Comparison of ENCODE assay signal across 21 cellular contexts in genomic region chr15:34976743-34977142, GRCh38. TPM values are rescaled to one million over a fixed set of nuclear protein-coding genes. Genes with fewer than 3 reads are reported as not detected.
DNase-seq lines count a peak whose midpoint lies in the region; ATAC-seq, FAIRE-seq and TF ChIP-seq lines count a peak whose summit lies in the region.
"Had no signal": no experiment of that assay in that cellular context is flagged by ENCODE, and none has a peak within 500 bp of the region (broad histone marks: within the 10 kb centered on the region; RNA-seq: fewer than 3 reads in every experiment).

No MANE protein-coding gene starts in this region.

- no peak for TF ChIP-seq CTCF in WTC11 (IDR thresholded peaks at IDR 0.05)

- no peaks in the 10 kb centered on the region for H3K9me3 Mint-ChIP-seq in WTC11
- H3K9me3 Mint-ChIP-seq in memory B cell, result no peaks in the 10 kb centered on the region
- H3K9me3 Mint-ChIP-seq: GM23338 had no signal

- FAIRE-seq in GM12891 (lab: Jason Lieb, UNC), result peak; percentile 58

- no peak overlapping the region for H3K4me3 Mint-ChIP-seq in WTC11
- H3K4me3 Mint-ChIP-seq in memory B cell, result no peak overlapping the region
- H3K4me3 Mint-ChIP-seq: GM23338 had no signal

- TF ChIP-seq POLR2A in GM12891 (IDR thresholded peaks at IDR 0.05; ENCODE audit: low read depth, low read length), result no peak

- H3K27me3 Mint-ChIP-seq in WTC11 (ENCODE audit: low read depth) (no peaks in the 10 kb centered on the region), memory B cell (no peaks in the 10 kb centered on the region)

- CTCF ChIA-PET in WTC11 (lab: Charles Lee), result interaction anchor here (0.6 to 1.5 kb wide), 3 partner anchors 8 to 42 kb away, joined by 3 to 5 read pairs (median 3); partner anchors contain the start of gene ZNF770

- H3K36me3 Mint-ChIP-seq in WTC11 (peaks cover 14% of the 10 kb centered on the region), memory B cell (peaks cover 2% of the 10 kb centered on the region)

- peak; percentile 46 for ATAC-seq in HG02642 (IDR thresholded peaks at IDR 0.05; ENCODE audit: poor library complexity, unreplicated experiment)
- no peak for ATAC-seq in WTC11
- no peak for ATAC-seq in memory B cell (ENCODE audit: low read depth)
- ATAC-seq in GM18868 (IDR thresholded peaks at IDR 0.05; ENCODE audit: unreplicated experiment), result no peak
- ATAC-seq in HG03095 (IDR thresholded peaks at IDR 0.05; ENCODE audit: unreplicated experiment), result no peak
- ATAC-seq: SK-N-SH treated with all-trans-retinoic acid at 6 μM for 48 hours had no signal

- DNase-seq in GM12891 (ENCODE audit: insufficient read length, low spot score) (no peak), WTC11 (ENCODE audit: low spot score) (no peak), memory B cell (ENCODE audit: low spot score in 2 of 2) (no peak), DMS79 (lab: John Stamatoyannopoulos, UW) (no peak), NCI-H526 treated with DMSO at 0.1 percent for 48 hours (lab: John Stamatoyannopoulos, UW) (no peak)
- DNase-seq: BE2C, COR-L47, DMS79 treated with DMSO at 0.1 percent for 48 hours, IMR-90, MV-4-11, NCI-H1694, NCI-H2081, NCI-H2171, NCI-H345, NCI-H524, Peyer's patch had no signal

- H3K4me1 Mint-ChIP-seq in WTC11 (peaks cover 46% of the 10 kb centered on the region), memory B cell (peaks cover 3% of the 10 kb centered on the region)

- POLR2A ChIA-PET in WTC11 (lab: Charles Lee), result interaction anchor here (0.9 kb wide), 1 partner anchor 9 kb away, joined by 4 read pairs; no protein-coding TSS in a partner anchor

- H3K27ac Mint-ChIP-seq in WTC11, result peak overlapping the region; percentile 56; the same call in 1 of the 2 replicates
- peak overlapping the region; percentile 16 for H3K27ac Mint-ChIP-seq in memory B cell

TF ChIP-seq in GM12891, 5 proteins besides CTCF, POLR2A, EP300 and RAD21:
- TF ChIP-seq POLR2AphosphoS5 (IDR thresholded peaks at IDR 0.05; ENCODE audit: low read depth, low read length) (no peak), SPI1 (IDR thresholded peaks at IDR 0.05; ENCODE audit: low read depth, low read length) (no peak), POU2F2 (IDR thresholded peaks at IDR 0.05; ENCODE audit: low read depth, low read length) (no peak), TAF1 (IDR thresholded peaks at IDR 0.05; ENCODE audit: low read depth, low read length) (no peak), PAX5 (IDR thresholded peaks at IDR 0.05; ENCODE audit: insufficient read depth, low read length, severe bottlenecking) (no peak)

TF ChIP-seq in WTC11, 78 proteins besides CTCF, POLR2A, EP300 and RAD21:
- TF ChIP-seq HMGXB4 (CRISPR knock-in tag; IDR thresholded peaks at IDR 0.05), result no peak
- no peak for TF ChIP-seq ZNF232 (CRISPR knock-in tag; IDR thresholded peaks at IDR 0.05)
- no peak for TF ChIP-seq FOXK1 (CRISPR knock-in tag; IDR thresholded peaks at IDR 0.05)
- no peak for TF ChIP-seq IRF2 (CRISPR knock-in tag; IDR thresholded peaks at IDR 0.05; ENCODE audit: borderline replicate concordance, low read depth)
- no peak for TF ChIP-seq PRRX2 (CRISPR knock-in tag; IDR thresholded peaks at IDR 0.05)
- no peak; the same call in 1 of the 2 replicates for TF ChIP-seq ZMAT4 (CRISPR knock-in tag; IDR thresholded peaks at IDR 0.05)
- TF ChIP-seq ZNF512 (CRISPR knock-in tag; IDR thresholded peaks at IDR 0.05; ENCODE audit: borderline replicate concordance), result no peak
- no peak for TF ChIP-seq ELF4 (CRISPR knock-in tag; IDR thresholded peaks at IDR 0.05; ENCODE audit: low read depth)
- TF ChIP-seq AFF4 (CRISPR knock-in tag; IDR thresholded peaks at IDR 0.05; ENCODE audit: borderline replicate concordance), result no peak
- TF ChIP-seq USF1 (CRISPR knock-in tag; IDR thresholded peaks at IDR 0.05), result no peak
- no peak for TF ChIP-seq MXD4 (CRISPR knock-in tag; IDR thresholded peaks at IDR 0.05; ENCODE audit: borderline replicate concordance)
- no peak for TF ChIP-seq FOXP1 (CRISPR knock-in tag; IDR thresholded peaks at IDR 0.05; ENCODE audit: borderline replicate concordance)
- no peak for TF ChIP-seq NR3C1 (CRISPR knock-in tag; conservative IDR thresholded peaks at IDR 0.05; ENCODE audit: low read depth)

RNA-seq across cellular contexts. Expression of gene AQR, which starts 7.2 kb away (rescaled TPM):
- polyA plus RNA-seq in GM12891 (2012; ENCODE audit: low read depth, missing spikeins), result 11.7 TPM
- total RNA-seq in WTC11 (2021), result 55.6 to 62.1 TPM (median 57.9 TPM) in 3 replicates

RNA-seq across cellular contexts. Expression of gene ZNF770, which starts 11.3 kb away (rescaled TPM):
- polyA plus RNA-seq in GM12891 (2012; ENCODE audit: low read depth, missing spikeins), result 7.4 TPM
- 142 to 158 TPM (median 154 TPM) in 3 replicates for total RNA-seq in WTC11 (2021)
